1 cellular context compared by ENCODE assay signal in genomic region chr1:114154963-114155322, GRCh38.
TF ChIP-seq lines count a peak whose summit lies in the region.

No MANE protein-coding gene starts in this region.

TF ChIP-seq in WTC11, 78 proteins besides CTCF, POLR2A, EP300 and RAD21 (continued from another document):
- TF ChIP-seq AFF4 (CRISPR knock-in tag; IDR thresholded peaks at IDR 0.05; ENCODE audit: borderline replicate concordance) = no peak
- no peak; the same call in 1 of the 2 replicates for TF ChIP-seq NR2C2 (CRISPR knock-in tag; IDR thresholded peaks at IDR 0.05)
- no peak for TF ChIP-seq GRHL2 (CRISPR knock-in tag; IDR thresholded peaks at IDR 0.05; ENCODE audit: insufficient replicate concordance, severe bottlenecking)
- TF ChIP-seq FOXP1 (CRISPR knock-in tag; IDR thresholded peaks at IDR 0.05; ENCODE audit: borderline replicate concordance) = peak; percentile 92
- no peak for TF ChIP-seq GTF2I (CRISPR knock-in tag; conservative IDR thresholded peaks at IDR 0.05)
- TF ChIP-seq ETV6 (CRISPR knock-in tag; IDR thresholded peaks at IDR 0.05) = peak; percentile 68; the same call in 1 of the 2 replicates
- TF ChIP-seq HMGA2 (CRISPR knock-in tag; IDR thresholded peaks at IDR 0.05) = no peak
- no peak for TF ChIP-seq PREB (CRISPR knock-in tag; IDR thresholded peaks at IDR 0.05; ENCODE audit: borderline replicate concordance)
- TF ChIP-seq MYBL2 (CRISPR knock-in tag; IDR thresholded peaks at IDR 0.05) = no peak
- no peak for TF ChIP-seq KAT7 (CRISPR knock-in tag; IDR thresholded peaks at IDR 0.05; ENCODE audit: borderline replicate concordance)
